8 cellular contexts compared by ENCODE assay signal in genomic region chr16:4517812-4518211, GRCh38. TPM values are rescaled to one million over a fixed set of nuclear protein-coding genes. Genes with fewer than 3 reads are reported as not detected.
DNase-seq lines count a peak whose midpoint lies in the region; ATAC-seq and TF ChIP-seq lines count a peak whose summit lies in the region.

No MANE protein-coding gene starts in this region.

- TF ChIP-seq EP300 in neural cell (conservative IDR thresholded peaks at IDR 0.05; ENCODE audit: poor library complexity, severe bottlenecking), result no peak

- no peak overlapping the region for H3K9ac ChIP-seq in neural cell (ENCODE audit: low read length)

- no peaks in the 10 kb centered on the region for H3K9me2 ChIP-seq in neural cell (ENCODE audit: insufficient read depth, low read length)

- no peak overlapping the region for H3K4me2 ChIP-seq in neural cell (ENCODE audit: low read length)

- H3K36me3 Mint-ChIP-seq in activated naive CD4-positive, alpha-beta T cell treated with anti-CD3 and anti-CD28 coated beads, Interleukin-2, amount 50 U/mL, for 72 hours, result no peaks in the 10 kb centered on the region
- peaks cover 19% of the 10 kb centered on the region for H3K36me3 Mint-ChIP-seq in T-helper 2 cell treated with Interferon-gamma antibody and Interleukin-4, amounts not matched to agents 5 μg/mL and 100 μg/mL, for 36 hours (ENCODE audit: low read depth)

- H4K20me1 ChIP-seq in neural cell (ENCODE audit: insufficient read depth), result no peaks in the 10 kb centered on the region

- peak overlapping the region in 46 of 59 donors; percentile 4 to 88 (median 64) for H3K27ac ChIP-seq in dorsolateral prefrontal cortex
- no peak overlapping the region for H3K27ac ChIP-seq in neural cell (ENCODE audit: low read length)

- intact Hi-C loops in dorsolateral prefrontal cortex (cut with DNase I), result loop anchor here in 1 of 2 donors (10.0 kb wide), 1 partner anchor 167 kb away; no protein-coding TSS in a partner anchor

- no peak overlapping the region for H3K27ac Mint-ChIP-seq in activated naive CD4-positive, alpha-beta T cell treated with anti-CD3 and anti-CD28 coated beads, Interleukin-2, amount 50 U/mL, for 72 hours
- H3K27ac Mint-ChIP-seq in T-helper 2 cell treated with Interferon-gamma antibody and Interleukin-4, amounts not matched to agents 5 μg/mL and 100 μg/mL, for 36 hours, result no peak overlapping the region

- no peaks in the 10 kb centered on the region for H3K36me3 ChIP-seq in neural cell (ENCODE audit: insufficient read depth, low read length)

- H3K79me2 ChIP-seq in neural cell (replicated peaks; ENCODE audit: insufficient read depth, low read length), result no peaks in the 10 kb centered on the region

- peak; percentile 19 to 42 for ATAC-seq in activated naive CD4-positive, alpha-beta T cell treated with anti-CD3 and anti-CD28 coated beads, Interleukin-2, amount 50 U/mL, for 72 hours
- no peak for ATAC-seq in HG02610 (IDR thresholded peaks at IDR 0.05; ENCODE audit: unreplicated experiment)

- no peaks in the 10 kb centered on the region for H3K9me3 ChIP-seq in neural cell (ENCODE audit: low read length)

- no peak overlapping the region for H3K4me3 ChIP-seq in dorsolateral prefrontal cortex
- no peak overlapping the region for H3K4me3 ChIP-seq in neural cell (ENCODE audit: low read length)

- H3K27me3 Mint-ChIP-seq in T-helper 2 cell treated with Interferon-gamma antibody and Interleukin-4, amounts not matched to agents 5 μg/mL and 100 μg/mL, for 36 hours (ENCODE audit: low read depth), result no peaks in the 10 kb centered on the region

- H3K27me3 ChIP-seq in dorsolateral prefrontal cortex (no peaks in the 10 kb centered on the region), neural cell (ENCODE audit: insufficient read depth, low read depth, low read length) (no peaks in the 10 kb centered on the region)

- peak; percentile 47 to 82 (median 71) for TF ChIP-seq CTCF in dorsolateral prefrontal cortex (IDR thresholded peaks at IDR 0.05 in 54 of 56, conservative IDR thresholded peaks at IDR 0.05 in 2 of 56; ENCODE audit: low read depth in 1 of 56, partially characterized antibody in 56 of 56)
- TF ChIP-seq CTCF in neural cell (IDR thresholded peaks at IDR 0.05; ENCODE audit: poor library complexity, severe bottlenecking), result peak; percentile 59

- DNase-seq in activated naive CD4-positive, alpha-beta T cell treated with anti-CD3 and anti-CD28 coated beads, Interleukin-2, amount 50 U/mL, for 72 hours (ENCODE audit: low spot score in 2 of 2), result no peak
- DNase-seq in activated naive CD4-positive, alpha-beta T cell treated with Interleukin-2 at 50 U/mL for 16 hours, result no peak
- DNase-seq in NCI-H748 treated with DMSO at 0.1 percent for 48 hours (lab: John Stamatoyannopoulos, UW) (peak; percentile 20), dorsolateral prefrontal cortex (peak in 7 of 10 donors; percentile 42 to 73 (median 72)), NCI-H774 (lab: John Stamatoyannopoulos, UW) (no peak)
- no peak for DNase-seq in T-helper 2 cell treated with Interferon-gamma antibody and Interleukin-4, amounts not matched to agents 5 μg/mL and 100 μg/mL, for 36 hours (ENCODE audit: low spot score)

- peak; percentile 58 for TF ChIP-seq RAD21 in neural cell (conservative IDR thresholded peaks at IDR 0.05)

- H3K4me3 Mint-ChIP-seq in T-helper 2 cell treated with Interferon-gamma antibody and Interleukin-4, amounts not matched to agents 5 μg/mL and 100 μg/mL, for 36 hours, result no peak overlapping the region

- H2AFZ ChIP-seq in neural cell (ENCODE audit: low read depth, low read length), result no peak overlapping the region

- peaks cover 32% of the 10 kb centered on the region for H3K4me1 Mint-ChIP-seq in T-helper 2 cell treated with Interferon-gamma antibody and Interleukin-4, amounts not matched to agents 5 μg/mL and 100 μg/mL, for 36 hours (ENCODE audit: low read depth)

- H3F3A ChIP-seq in neural cell (ENCODE audit: insufficient read depth, low read length, poor library complexity, severe bottlenecking), result no peaks in the 10 kb centered on the region

- H3K9me3 Mint-ChIP-seq in activated naive CD4-positive, alpha-beta T cell treated with anti-CD3 and anti-CD28 coated beads, Interleukin-2, amount 50 U/mL, for 72 hours, result no peaks in the 10 kb centered on the region
- H3K9me3 Mint-ChIP-seq in T-helper 2 cell treated with Interferon-gamma antibody and Interleukin-4, amounts not matched to agents 5 μg/mL and 100 μg/mL, for 36 hours, result no peaks in the 10 kb centered on the region

TF ChIP-seq in neural cell, 6 proteins besides CTCF, POLR2A, EP300 and RAD21:
- TF ChIP-seq POLR2AphosphoS5 (IDR thresholded peaks at IDR 0.05) (no peak), SMC3 (conservative IDR thresholded peaks at IDR 0.05; ENCODE audit: poor library complexity) (peak; percentile 48), REST (IDR thresholded peaks at IDR 0.05; ENCODE audit: borderline replicate concordance) (no peak), TAF1 (IDR thresholded peaks at IDR 0.05; ENCODE audit: low read depth) (no peak), EZH2 (IDR thresholded peaks at IDR 0.05; ENCODE audit: borderline replicate concordance, insufficient read depth, low read length, poor library complexity, severe bottlenecking) (no peak)

RNA-seq across cellular contexts. Expression of gene CDIP1, which starts 20.8 kb away (rescaled TPM):
- total RNA-seq in activated naive CD4-positive, alpha-beta T cell treated with anti-CD3 and anti-CD28 coated beads, Interleukin-2, amount 50 U/mL, for 72 hours, result 10 to 100 TPM; 27.5 to 32.9 TPM
- total RNA-seq in dorsolateral prefrontal cortex, result 100 to 1,000 TPM; 100 to 237 (median 186) TPM
- 16.4 and 18.8 TPM in 2 replicates for polyA plus RNA-seq in neural cell
- polyA minus RNA-seq in neural cell, result 15.3 and 18.8 TPM in 2 replicates

RNA-seq across cellular contexts. Expression of gene C16orf96, which starts 38.3 kb away (rescaled TPM):
- under 1 TPM; 0.05 to 0.19 TPM for total RNA-seq in activated naive CD4-positive, alpha-beta T cell treated with anti-CD3 and anti-CD28 coated beads, Interleukin-2, amount 50 U/mL, for 72 hours
- total RNA-seq in dorsolateral prefrontal cortex, result 1 to 10 TPM in 59 of 120 experiments, under 1 TPM in 61; 0.30 to 2.0 (median 1.00) TPM
- polyA plus RNA-seq in neural cell, result 0.21 and 0.26 TPM in 2 replicates
- polyA minus RNA-seq in neural cell, result 0.49 and 0.81 TPM in 2 replicates

RNA-seq across cellular contexts. Expression of gene HMOX2, which starts 41.6 kb away (rescaled TPM):
- 10 to 100 TPM; 32.5 to 56.4 TPM for total RNA-seq in activated naive CD4-positive, alpha-beta T cell treated with anti-CD3 and anti-CD28 coated beads, Interleukin-2, amount 50 U/mL, for 72 hours
- total RNA-seq in dorsolateral prefrontal cortex, result 100 to 1,000 TPM in 32 of 120 experiments, 10 to 100 TPM in 88; 41.9 to 120 (median 90.5) TPM
- 62.9 and 79.4 TPM in 2 replicates for polyA plus RNA-seq in neural cell
- 53.8 and 57.7 TPM in 2 replicates for polyA minus RNA-seq in neural cell

RNA-seq across cellular contexts. Expression of gene NMRAL1, which starts 43.4 kb away (rescaled TPM):
- 10 to 100 TPM; 30.5 to 42.8 TPM for total RNA-seq in activated naive CD4-positive, alpha-beta T cell treated with anti-CD3 and anti-CD28 coated beads, Interleukin-2, amount 50 U/mL, for 72 hours
- total RNA-seq in dorsolateral prefrontal cortex, result 10 to 100 TPM; 28.4 to 78.4 (median 55.8) TPM
- 6.3 and 10.0 TPM in 2 replicates for polyA plus RNA-seq in neural cell
- 4.1 and 5.2 TPM in 2 replicates for polyA minus RNA-seq in neural cell

Comparison
In these comparisons a context has a peak if more than half of its experiments do, and no peak if none do; other contexts are left out.
1. DNase-seq: peak in NCI-H748 treated with DMSO at 0.1 percent for 48 hours (single experiment) and dorsolateral prefrontal cortex (7 of 10); none in activated naive CD4-positive, alpha-beta T cell treated with anti-CD3 and anti-CD28 coated beads, Interleukin-2, amount 50 U/mL, for 72 hours (0 of 2), activated naive CD4-positive, alpha-beta T cell treated with Interleukin-2 at 50 U/mL for 16 hours (single experiment), T-helper 2 cell treated with Interferon-gamma antibody and Interleukin-4, amounts not matched to agents 5 μg/mL and 100 μg/mL, for 36 hours (single experiment) and NCI-H774 (single experiment).